Comparison of ENCODE assay signal across 8 cellular contexts in the genomic region with DNA sequence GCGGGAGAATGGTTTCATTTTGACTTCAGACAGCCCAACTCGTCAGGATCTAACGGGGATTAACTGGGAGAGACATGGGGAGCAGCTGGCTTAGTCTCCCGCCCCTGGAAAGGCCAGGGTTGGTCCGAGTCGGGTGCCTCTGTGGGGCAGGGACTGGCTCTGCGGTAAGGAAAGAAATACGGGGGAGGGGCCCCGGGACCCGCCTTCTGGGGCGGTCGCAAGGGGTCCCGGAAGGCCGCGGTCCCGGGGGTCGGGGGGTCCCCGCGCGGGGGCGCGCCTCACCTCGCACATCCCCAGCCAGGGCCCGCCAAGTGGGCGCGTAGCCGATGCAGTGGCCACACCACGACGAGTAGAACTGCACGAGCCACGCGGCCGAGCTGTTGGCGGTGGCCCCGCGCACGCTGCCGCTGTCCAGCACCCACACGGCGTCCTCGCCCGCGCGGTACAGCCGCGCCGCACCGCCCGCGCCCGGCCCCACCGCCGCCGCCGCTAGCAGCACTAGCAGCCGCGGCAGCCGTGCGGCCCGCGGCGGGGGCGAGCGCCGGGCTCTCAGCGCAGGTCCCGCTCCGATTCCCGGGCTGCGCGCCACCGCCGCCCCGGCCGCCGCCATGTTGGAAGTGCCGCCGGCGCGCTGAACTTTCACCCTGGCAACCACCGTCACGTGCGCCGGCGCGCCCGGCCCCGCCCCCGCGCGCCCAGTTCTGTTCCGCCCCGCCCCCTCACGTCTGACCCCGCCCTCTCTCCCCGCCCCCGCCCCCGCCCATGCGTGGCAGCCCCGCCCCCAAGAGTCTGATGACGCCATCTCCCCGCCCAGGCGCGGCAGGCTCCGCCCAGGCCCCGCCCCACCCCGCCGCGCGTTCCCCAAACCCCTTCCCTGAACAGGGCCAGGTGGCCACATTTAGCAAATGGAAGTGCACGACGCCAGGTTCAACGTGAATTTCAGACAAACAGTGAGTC. TPM values are rescaled to one million over a fixed set of nuclear protein-coding genes. Genes with fewer than 3 reads are reported as not detected.
A peak's percentile ranks its signal among the peaks of the same experiment; 100 is the strongest.
DNase-seq lines count a peak whose midpoint lies in the region; TF ChIP-seq lines count a peak whose summit lies in the region.

A gene with protein sequence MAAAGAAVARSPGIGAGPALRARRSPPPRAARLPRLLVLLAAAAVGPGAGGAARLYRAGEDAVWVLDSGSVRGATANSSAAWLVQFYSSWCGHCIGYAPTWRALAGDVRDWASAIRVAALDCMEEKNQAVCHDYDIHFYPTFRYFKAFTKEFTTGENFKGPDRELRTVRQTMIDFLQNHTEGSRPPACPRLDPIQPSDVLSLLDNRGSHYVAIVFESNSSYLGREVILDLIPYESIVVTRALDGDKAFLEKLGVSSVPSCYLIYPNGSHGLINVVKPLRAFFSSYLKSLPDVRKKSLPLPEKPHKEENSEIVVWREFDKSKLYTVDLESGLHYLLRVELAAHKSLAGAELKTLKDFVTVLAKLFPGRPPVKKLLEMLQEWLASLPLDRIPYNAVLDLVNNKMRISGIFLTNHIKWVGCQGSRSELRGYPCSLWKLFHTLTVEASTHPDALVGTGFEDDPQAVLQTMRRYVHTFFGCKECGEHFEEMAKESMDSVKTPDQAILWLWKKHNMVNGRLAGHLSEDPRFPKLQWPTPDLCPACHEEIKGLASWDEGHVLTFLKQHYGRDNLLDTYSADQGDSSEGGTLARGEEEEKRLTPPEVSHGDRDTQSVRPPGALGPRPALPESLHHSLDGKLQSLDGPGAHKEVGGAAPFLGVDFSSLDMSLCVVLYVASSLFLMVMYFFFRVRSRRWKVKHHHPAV (minus strand): TSS at position 619 of the 957 bp plus-strand sequence. CDS start 9 bp downstream, at position 610.

- intact Hi-C loops in vagina (cut with DNase I) = no loop called here

- H3K9me3 ChIP-seq in vagina = no peaks in the 10 kb centered on the region

- H3K4me1 ChIP-seq in vagina = peaks cover 27% of the 10 kb centered on the region

- no peaks in the 10 kb centered on the region for H3K27me3 ChIP-seq in vagina

- H3K4me3 ChIP-seq in HFF-Myc (replicated peaks; ENCODE audit: low read depth, low read length) = peak within 1 kb of the TSS; percentile 86
- peak within 1 kb of the TSS; percentile 68 for H3K4me3 ChIP-seq in astrocyte of the cerebellum (ENCODE audit: low read depth, low read length)
- peak within 1 kb of the TSS; percentile 83 to 84 for H3K4me3 ChIP-seq in vagina

- no peaks in the 10 kb centered on the region for H3K36me3 ChIP-seq in vagina

- no peak for TF ChIP-seq POLR2A in vagina (IDR thresholded peaks at IDR 0.05)

- DNase-seq in EH (ENCODE audit: low read depth) (peak; percentile 75), HFF-Myc (ENCODE audit: extremely low read depth, low read depth) (no peak), NCI-H146 (lab: John Stamatoyannopoulos, UW) (peak; percentile 76), T1000 (lab: John Stamatoyannopoulos, UW) (peak; percentile 82), astrocyte of the cerebellum (ENCODE audit: low read depth) (peak; percentile 37), hepatic stellate cell (ENCODE audit: low spot score) (peak; percentile 88), renal cortical epithelial cell (ENCODE audit: low read depth) (no peak), vagina (ENCODE audit: extremely low spot score in 2 of 2) (no peak)

- in situ Hi-C loops in astrocyte of the cerebellum (cut with HindIII; ENCODE audit: low sequenced_read_pairs) = no loop called here

- peak within 1 kb of the TSS; percentile 43 for H3K27ac ChIP-seq in vagina

- TF ChIP-seq CTCF in HFF-Myc (IDR thresholded peaks at IDR 0.05; ENCODE audit: low read depth, low read length, missing control alignments) = no peak
- no peak for TF ChIP-seq CTCF in astrocyte of the cerebellum (IDR thresholded peaks at IDR 0.05; ENCODE audit: low read depth, low read length, missing control alignments)
- no peak for TF ChIP-seq CTCF in vagina (IDR thresholded peaks at IDR 0.05)

RNA-seq across cellular contexts. Expression of the gene that starts here (rescaled TPM):
- 9.2 and 10.3 TPM in 2 replicates for total RNA-seq in renal cortical epithelial cell
- 6.1 TPM for total RNA-seq in vagina

Comparison
In these comparisons a context has a peak if more than half of its experiments do, and no peak if none do; other contexts are left out.
1. DNase-seq: peak in EH (single experiment), NCI-H146 (single experiment), T1000 (single experiment), astrocyte of the cerebellum (single experiment) and hepatic stellate cell (single experiment); none in HFF-Myc (single experiment), renal cortical epithelial cell (single experiment) and vagina (0 of 2).
2. Peak in every context shown above with its lines, with median percentiles within 50 percentile points of each other: H3K4me3 ChIP-seq.